In genomic region chrX:131816551-131817136, GRCh38 we compare ENCODE assay signal across 8 cellular contexts.
DNase-seq lines count a peak whose midpoint lies in the region; ATAC-seq and TF ChIP-seq lines count a peak whose summit lies in the region.

No MANE protein-coding gene starts in this region.

- DNase-seq in CD4-positive, alpha-beta T cell, result peak; percentile 46 to 85 (median 66)
- DNase-seq in NCI-H69 (lab: John Stamatoyannopoulos, UW), result peak; percentile 9
- DNase-seq in activated T-helper 2 cell treated with anti-CD3 and anti-CD28 coated beads, Interferon-gamma antibody, Interleukin-2, Interleukin-4, amounts not matched to agents 10 μg/mL and 5 μg/mL and 100 μg/mL, durations not matched to agents 14 hours and 24 hours and 36 hours (ENCODE audit: low spot score), result peak; percentile 45
- DNase-seq in Right ventricle myocardium superior, result no peak
- DNase-seq in stimulated activated CD4-positive, alpha-beta T cell treated with anti-CD3 and anti-CD28 coated beads, Interleukin-15, amount 100 ng/mL, for 24 hours, result peak; percentile 66
- no peak for DNase-seq in foreskin melanocyte

- H3K9me3 ChIP-seq in CD4-positive, alpha-beta T cell (ENCODE audit: control insufficient read depth, low read length), result no peaks in the 10 kb centered on the region

- ATAC-seq in CD4-positive, alpha-beta T cell (ENCODE audit: poor library complexity), result peak; percentile 31
- peak; percentile 58 for ATAC-seq in GM21529 (IDR thresholded peaks at IDR 0.05; ENCODE audit: unreplicated experiment)
- ATAC-seq in Right ventricle myocardium superior (ENCODE audit: poor library complexity), result peak; percentile 79
- no peak for ATAC-seq in GM21390 (IDR thresholded peaks at IDR 0.05; ENCODE audit: unreplicated experiment)

- H3K36me3 Mint-ChIP-seq in CD4-positive, alpha-beta T cell (ENCODE audit: low read depth), result no peaks in the 10 kb centered on the region
- H3K36me3 Mint-ChIP-seq in activated T-helper 2 cell treated with anti-CD3 and anti-CD28 coated beads, Interferon-gamma antibody, Interleukin-2, Interleukin-4, amounts not matched to agents 10 μg/mL and 5 μg/mL and 100 μg/mL, durations not matched to agents 14 hours and 24 hours and 36 hours (ENCODE audit: low read depth), result peaks cover 23% of the 10 kb centered on the region

- peaks cover 12% of the 10 kb centered on the region for H3K4me1 Mint-ChIP-seq in CD4-positive, alpha-beta T cell (ENCODE audit: low read depth)
- peaks cover 32% of the 10 kb centered on the region for H3K4me1 Mint-ChIP-seq in activated T-helper 2 cell treated with anti-CD3 and anti-CD28 coated beads, Interferon-gamma antibody, Interleukin-2, Interleukin-4, amounts not matched to agents 10 μg/mL and 5 μg/mL and 100 μg/mL, durations not matched to agents 14 hours and 24 hours and 36 hours (ENCODE audit: low read depth)

- peak overlapping the region; percentile 76 for H3K4me3 Mint-ChIP-seq in CD4-positive, alpha-beta T cell
- H3K4me3 Mint-ChIP-seq in activated T-helper 2 cell treated with anti-CD3 and anti-CD28 coated beads, Interferon-gamma antibody, Interleukin-2, Interleukin-4, amounts not matched to agents 10 μg/mL and 5 μg/mL and 100 μg/mL, durations not matched to agents 14 hours and 24 hours and 36 hours (ENCODE audit: low read depth), result peak overlapping the region; percentile 59

- H3K27ac ChIP-seq in CD4-positive, alpha-beta T cell (ENCODE audit: low read depth, low read length), result no peak overlapping the region

- no peaks in the 10 kb centered on the region for H3K9me3 Mint-ChIP-seq in CD4-positive, alpha-beta T cell
- no peaks in the 10 kb centered on the region for H3K9me3 Mint-ChIP-seq in activated T-helper 2 cell treated with anti-CD3 and anti-CD28 coated beads, Interferon-gamma antibody, Interleukin-2, Interleukin-4, amounts not matched to agents 10 μg/mL and 5 μg/mL and 100 μg/mL, durations not matched to agents 14 hours and 24 hours and 36 hours

- TF ChIP-seq CTCF in CD4-positive, alpha-beta T cell (IDR thresholded peaks at IDR 0.05), result peak; percentile 31

- intact Hi-C loops in CD4-positive, alpha-beta T cell (cut with DNase I, micrococcal nuclease), result no loop called here
- intact Hi-C loops in activated T-helper 2 cell treated with anti-CD3 and anti-CD28 coated beads, Interferon-gamma antibody, Interleukin-2, Interleukin-4, amounts not matched to agents 10 μg/mL and 5 μg/mL and 100 μg/mL, durations not matched to agents 14 hours and 24 hours and 36 hours (cut with micrococcal nuclease), result no loop called here
- intact Hi-C loops in Right ventricle myocardium superior (cut with DNase I), result no loop called here

- POLR2A ChIA-PET in CD4-positive, alpha-beta T cell (lab: Charles Lee), result interaction anchor here (0.9 to 1.3 kb wide), 2 partner anchors 12 to 14 kb away, joined by 3 to 6 read pairs; no protein-coding TSS in a partner anchor

- H3K27me3 Mint-ChIP-seq in CD4-positive, alpha-beta T cell, result no peaks in the 10 kb centered on the region
- H3K27me3 Mint-ChIP-seq in activated T-helper 2 cell treated with anti-CD3 and anti-CD28 coated beads, Interferon-gamma antibody, Interleukin-2, Interleukin-4, amounts not matched to agents 10 μg/mL and 5 μg/mL and 100 μg/mL, durations not matched to agents 14 hours and 24 hours and 36 hours (ENCODE audit: low read depth), result no peaks in the 10 kb centered on the region

- H3K27ac Mint-ChIP-seq in CD4-positive, alpha-beta T cell, result peak overlapping the region; percentile 74
- peak overlapping the region; percentile 79 for H3K27ac Mint-ChIP-seq in activated T-helper 2 cell treated with anti-CD3 and anti-CD28 coated beads, Interferon-gamma antibody, Interleukin-2, Interleukin-4, amounts not matched to agents 10 μg/mL and 5 μg/mL and 100 μg/mL, durations not matched to agents 14 hours and 24 hours and 36 hours

- CTCF ChIA-PET in CD4-positive, alpha-beta T cell (lab: Charles Lee), result no interaction called here

- no peaks in the 10 kb centered on the region for H3K27me3 ChIP-seq in CD4-positive, alpha-beta T cell (ENCODE audit: control insufficient read depth, insufficient read depth, low read length)

Comparison
In these comparisons a context has a peak if more than half of its experiments do, and no peak if none do; other contexts are left out.
1. DNase-seq: peak in CD4-positive, alpha-beta T cell (10 of 10), NCI-H69 (single experiment), activated T-helper 2 cell treated with anti-CD3 and anti-CD28 coated beads, Interferon-gamma antibody, Interleukin-2, Interleukin-4, amounts not matched to agents 10 μg/mL and 5 μg/mL and 100 μg/mL, durations not matched to agents 14 hours and 24 hours and 36 hours (single experiment) and stimulated activated CD4-positive, alpha-beta T cell treated with anti-CD3 and anti-CD28 coated beads, Interleukin-15, amount 100 ng/mL, for 24 hours (single experiment); none in Right ventricle myocardium superior (single experiment) and foreskin melanocyte (single experiment).